In genomic region chr5:81773574-81773973, GRCh38 we compare ENCODE assay signal across 24 cellular contexts. TPM values are rescaled to one million over a fixed set of nuclear protein-coding genes. Genes with fewer than 3 reads are reported as not detected.
DNase-seq lines count a peak whose midpoint lies in the region; ATAC-seq and TF ChIP-seq lines count a peak whose summit lies in the region.
"Had no signal": no experiment of that assay in that cellular context is flagged by ENCODE, and none has a peak within 500 bp of the region (broad histone marks: within the 10 kb centered on the region; RNA-seq: fewer than 3 reads in every experiment).

No MANE protein-coding gene starts in this region.

- ATAC-seq in psoas muscle, result peak; percentile 42 to 73 (median 62)
- ATAC-seq: activated T-cell treated with anti-CD3 and anti-CD28 coated beads, Interleukin-2, amount 50 U/mL, for 72 hours; CD8-positive, alpha-beta T cell; T-helper 17 cell had no signal

- no TSS peak for BruUV-seq in PC-9 (replicated peaks; lab: Mats Ljungman, UMichigan)

- no peaks in the 10 kb centered on the region for H3K36me3 ChIP-seq in PC-9 (ENCODE audit: low read depth)
- no peaks in the 10 kb centered on the region for H3K36me3 ChIP-seq in breast epithelium
- H3K36me3 ChIP-seq in psoas muscle (ENCODE audit: insufficient read depth in 1 of 2, low read depth in 1 of 2), result no peaks in the 10 kb centered on the region
- no peaks in the 10 kb centered on the region for H3K36me3 ChIP-seq in tibial nerve

- H3K9me3 ChIP-seq in PC-9 (ENCODE audit: insufficient read depth, low read depth) (no peaks in the 10 kb centered on the region), breast epithelium (no peaks in the 10 kb centered on the region), psoas muscle (no peaks in the 10 kb centered on the region), tibial nerve (no peaks in the 10 kb centered on the region)

- H3K27me3 ChIP-seq in PC-9 (ENCODE audit: insufficient read depth, low read depth) (no peaks in the 10 kb centered on the region), breast epithelium (no peaks in the 10 kb centered on the region), psoas muscle (ENCODE audit: insufficient read depth in 3 of 3, low read length in 2 of 3) (no peaks in the 10 kb centered on the region), tibial nerve (no peaks in the 10 kb centered on the region)

- H3K27ac ChIP-seq in PC-9 (no peak overlapping the region), breast epithelium (peak overlapping the region; percentile 59 to 70), psoas muscle (peak overlapping the region; percentile 48), tibial nerve (peak overlapping the region in 3 of 4 donors; percentile 10 to 83 (median 77))

- no peaks in the 10 kb centered on the region for H4K20me1 ChIP-seq in PC-9 (ENCODE audit: insufficient read depth)

- 62 to 67% (median 63%) methylated on average over 7 of the region's 7 CpGs for WGBS in psoas muscle, 3 donors
- 55 to 71% methylated on average over 7 of the region's 7 CpGs for WGBS in tibial nerve, 2 donors

- no peak for TF ChIP-seq EP300 in tibial nerve (IDR thresholded peaks at IDR 0.05)

- no peaks in the 10 kb centered on the region for H3K79me2 ChIP-seq in PC-9 (ENCODE audit: low read depth)

- DNase-seq in PC-9 (no peak), breast epithelium (ENCODE audit: low spot score in 2 of 2) (no peak), psoas muscle (no peak), tibial nerve (ENCODE audit: low spot score in 2 of 2) (no peak), HEK293T (ENCODE audit: extremely low spot score) (no peak), superior temporal gyrus (ENCODE audit: extremely low spot score) (no peak), GDM1 (lab: John Stamatoyannopoulos, UW) (no peak)
- DNase-seq: activated CD4-positive, alpha-beta T cell treated with anti-CD3 and anti-CD28 coated beads, Interleukin-2, amount 10 ng/mL, durations not matched to agents 24 days and 14 days; activated naive CD4-positive, alpha-beta T cell treated with anti-CD3 and anti-CD28 coated beads, Interleukin-2, amount 50 U/mL, for 16 hours; activated T-cell treated with anti-CD3 and anti-CD28 coated beads, Interleukin-2, amount 50 U/mL, for 72 hours; AML-193; anterior cingulate cortex; CD8-positive, alpha-beta T cell; cerebellar nuclear complex; effector CD4-positive, alpha-beta T cell; HCEC 1CT; naive B cell; NCI-H1092; NCI-H1930; NCI-H226; nucleus accumbens; right cardiac atrium; stimulated activated CD8-positive, alpha-beta memory T cell treated with anti-CD3 and anti-CD28 coated beads, Interleukin-4, amount 100 ng/mL, for 48 hours; T-helper 17 cell had no signal

- peaks cover 4% of the 10 kb centered on the region; the same call in 1 of the 2 replicates for H3K9me2 ChIP-seq in PC-9 (ENCODE audit: insufficient read depth)

- TF ChIP-seq POLR2A in breast epithelium (IDR thresholded peaks at IDR 0.05), result no peak
- no peak for TF ChIP-seq POLR2A in tibial nerve (IDR thresholded peaks at IDR 0.05)

- H3F3A ChIP-seq in PC-9 (ENCODE audit: insufficient read depth, low read depth), result peaks cover 12% of the 10 kb centered on the region

- H3K4me3 ChIP-seq in PC-9 (no peak overlapping the region), breast epithelium (no peak overlapping the region), psoas muscle (no peak overlapping the region), tibial nerve (no peak overlapping the region)

- H3K4me1 ChIP-seq in PC-9 (replicated peaks; ENCODE audit: insufficient read depth) (peaks cover 21% of the 10 kb centered on the region), breast epithelium (no peaks in the 10 kb centered on the region), psoas muscle (peaks cover 13% of the 10 kb centered on the region), tibial nerve (peaks cover 0 to 32% (median 3%) of the 10 kb centered on the region in 4 donors)

- TF ChIP-seq CTCF in PC-9 (conservative IDR thresholded peaks at IDR 0.05) (no peak), breast epithelium (IDR thresholded peaks at IDR 0.05) (no peak), psoas muscle (IDR thresholded peaks at IDR 0.05) (no peak), tibial nerve (IDR thresholded peaks at IDR 0.05) (no peak)

- peak overlapping the region; percentile 15; the same call in 1 of the 2 replicates for H3K4me2 ChIP-seq in PC-9

- 0 out of 2 replicates have a peak overlapping the region, but pooled peaks have one; percentile 5 for H2AFZ ChIP-seq in PC-9

- POLR2A ChIA-PET in PC-9 (lab: Charles Lee; ENCODE audit: unreplicated experiment), result no interaction called here
- POLR2A ChIA-PET in HEK293T (lab: Yijun Ruan, JAX), result no interaction called here

- CTCF ChIA-PET in PC-9 (lab: Charles Lee), result no interaction called here
- CTCF ChIA-PET in HEK293T (lab: Yijun Ruan, JAX), result no interaction called here

- intact Hi-C loops in PC-9 (cut with micrococcal nuclease; ENCODE audit: unreplicated experiment), result no loop called here
- intact Hi-C loops in breast epithelium (cut with DNase I; ENCODE audit: low total_unique reads), result no loop called here
- intact Hi-C loops in psoas muscle (cut with DNase I), result no loop called here

TF ChIP-seq in HEK293T, 16 proteins besides CTCF, POLR2A, EP300 and RAD21:
- no peak for TF ChIP-seq PKNOX1 (IDR thresholded peaks at IDR 0.05)
- TF ChIP-seq TARDBP (IDR thresholded peaks at IDR 0.05), result no peak
- no peak for TF ChIP-seq FOXK2 (IDR thresholded peaks at IDR 0.05)
- no peak for TF ChIP-seq SP1 (IDR thresholded peaks at IDR 0.05)
- TF ChIP-seq CTBP1 (IDR thresholded peaks at IDR 0.05; ENCODE audit: borderline replicate concordance), result no peak

RNA-seq across cellular contexts. Expression of gene SSBP2, which starts 22.7 kb away (rescaled TPM):
- 3.5 and 6.4 TPM in 2 replicates for total RNA-seq in PC-9 (2021)
- total RNA-seq in breast epithelium, result 100 to 1,000 TPM in 1 of 3 donors, 10 to 100 TPM in 2; 65.5 to 110 (median 76.6) TPM
- 10 to 100 TPM; 25.3 to 42.6 (median 34.6) TPM for total RNA-seq in psoas muscle
- polyA plus RNA-seq in psoas muscle, result 10 to 100 TPM; 18.2 to 22.5 (median 22.1) TPM
- total RNA-seq in tibial nerve, result 10 to 100 TPM; 62.6 to 95.1 (median 77.5) TPM
